ENCODE assay signal across 11 cellular contexts in the genomic region with DNA sequence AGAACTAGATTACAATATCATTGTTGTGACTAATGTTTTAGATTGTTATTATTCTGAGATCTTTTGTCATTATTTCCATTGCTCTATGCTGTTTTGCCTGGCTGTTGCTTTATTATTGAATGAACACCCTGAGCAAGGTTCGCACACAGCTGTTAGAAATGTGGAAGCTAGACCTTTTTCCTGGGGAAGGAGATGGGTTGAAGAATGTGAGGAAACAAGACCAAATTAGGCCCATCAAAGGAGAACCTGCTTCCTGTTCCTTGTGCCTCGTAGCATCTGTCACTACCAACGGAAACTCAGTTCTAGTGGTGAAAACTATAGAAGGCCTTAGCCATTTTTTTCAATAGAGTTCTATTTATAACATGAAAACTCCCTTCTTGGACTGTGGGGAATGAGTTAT.
DNase-seq lines count a peak whose midpoint lies in the region; ATAC-seq and TF ChIP-seq lines count a peak whose summit lies in the region.
"Had no signal": no experiment of that assay in that cellular context is flagged by ENCODE, and none has a peak within 500 bp of the region (broad histone marks: within the 10 kb centered on the region; RNA-seq: fewer than 3 reads in every experiment).

No MANE protein-coding gene starts in this region.

- POLR2A ChIA-PET in activated CD4-positive, alpha-beta T cell treated with anti-CD3 and anti-CD28 coated beads for 36 hours (lab: Charles Lee) = no interaction called here

- TF ChIP-seq CTCF in gastroesophageal sphincter (IDR thresholded peaks at IDR 0.05) (no peak), spleen (IDR thresholded peaks at IDR 0.05 in 8 of 11, conservative IDR thresholded peaks at IDR 0.05 in 3 of 11) (peak in 2 of 11 experiments; percentile 5 to 8), coronary artery (IDR thresholded peaks at IDR 0.05) (no peak)

- WGBS in gastroesophageal sphincter (ENCODE audit: low coverage in 1 of 2), 2 donors = 33 to 55% methylated on average over 2 to 3 of the region's 3 CpGs
- WGBS in spleen, 5 donors = 7 to 29% (median 16%) methylated on average over 3 of the region's 3 CpGs

- CTCF ChIA-PET in activated CD4-positive, alpha-beta T cell treated with anti-CD3 and anti-CD28 coated beads for 36 hours (lab: Charles Lee) = no interaction called here

- H3K27ac Mint-ChIP-seq in activated CD4-positive, alpha-beta T cell treated with anti-CD3 and anti-CD28 coated beads for 36 hours = peak overlapping the region; percentile 58

- no peaks in the 10 kb centered on the region for H3K9me3 ChIP-seq in KOPT-K1 (ENCODE audit: insufficient read depth, low read length, poor library complexity, severe bottlenecking)
- no peaks in the 10 kb centered on the region for H3K9me3 ChIP-seq in gastroesophageal sphincter
- no peaks in the 10 kb centered on the region for H3K9me3 ChIP-seq in spleen
- H3K9me3 ChIP-seq: prostate gland had no signal

- no peak for DNase-seq in activated CD4-positive, alpha-beta T cell treated with anti-CD3 and anti-CD28 coated beads for 36 hours
- DNase-seq in activated CD4-positive, alpha-beta T cell treated with anti-CD3 and anti-CD28 coated beads, Interleukin-2, amount 50 U/mL, for 4 hours = no peak
- DNase-seq in spleen (no peak), coronary artery (ENCODE audit: low spot score) (no peak), NCI-H2196 (lab: John Stamatoyannopoulos, UW; ENCODE audit: unreplicated experiment) (no peak)
- DNase-seq in activated CD8-positive, alpha-beta memory T cell treated with anti-CD3 and anti-CD28 coated beads, Interleukin-2, amount 50 U/mL, for 48 hours = no peak
- DNase-seq: effector CD4-positive, alpha-beta T cell; NCI-H345 had no signal

- H3K4me3 ChIP-seq in gastroesophageal sphincter (no peak overlapping the region), spleen (no peak overlapping the region), coronary artery (no peak overlapping the region)
- H3K4me3 ChIP-seq: prostate gland had no signal

- ATAC-seq in activated CD4-positive, alpha-beta T cell treated with anti-CD3 and anti-CD28 coated beads for 36 hours = peak; percentile 64
- peak; percentile 22 for ATAC-seq in gastroesophageal sphincter

- H3K27me3 Mint-ChIP-seq in activated CD4-positive, alpha-beta T cell treated with anti-CD3 and anti-CD28 coated beads for 36 hours = no peaks in the 10 kb centered on the region

- no peak for TF ChIP-seq POLR2A in gastroesophageal sphincter (IDR thresholded peaks at IDR 0.05)
- no peak for TF ChIP-seq POLR2A in spleen (IDR thresholded peaks at IDR 0.05)

- H3K36me3 Mint-ChIP-seq in activated CD4-positive, alpha-beta T cell treated with anti-CD3 and anti-CD28 coated beads for 36 hours (ENCODE audit: low read depth) = no peaks in the 10 kb centered on the region

- intact Hi-C loops in activated CD4-positive, alpha-beta T cell treated with anti-CD3 and anti-CD28 coated beads for 36 hours (cut with DNase I, micrococcal nuclease) = no loop called here
- intact Hi-C loops in spleen (cut with DNase I; ENCODE audit: low total_unique reads) = no loop called here

- H3K4me1 ChIP-seq in gastroesophageal sphincter = peaks cover 34 to 99% (median 40%) of the 10 kb centered on the region in 3 donors
- H3K4me1 ChIP-seq in spleen = peaks cover 24 to 90% (median 74%) of the 10 kb centered on the region in 6 donors

- no peak for TF ChIP-seq EP300 in gastroesophageal sphincter (IDR thresholded peaks at IDR 0.05)

- H3K36me3 ChIP-seq in KOPT-K1 (ENCODE audit: insufficient read depth, low read length) (no peaks in the 10 kb centered on the region), gastroesophageal sphincter (no peaks in the 10 kb centered on the region), spleen (no peaks in the 10 kb centered on the region)
- H3K36me3 ChIP-seq: prostate gland had no signal

- H3K27ac ChIP-seq in KOPT-K1 (ENCODE audit: low read depth, low read length, poor library complexity, severe bottlenecking) (peak overlapping the region; percentile 1), gastroesophageal sphincter (peak overlapping the region; percentile 2 to 70 (median 53)), spleen (peak overlapping the region in 7 of 8 donors; percentile 45 to 81 (median 75)), coronary artery (peak overlapping the region in 1 of 2 donors; percentile 59)
- H3K27ac ChIP-seq: prostate gland had no signal

- peaks cover 15% of the 10 kb centered on the region for H3K4me1 Mint-ChIP-seq in activated CD4-positive, alpha-beta T cell treated with anti-CD3 and anti-CD28 coated beads for 36 hours

- H3K9me3 Mint-ChIP-seq in activated CD4-positive, alpha-beta T cell treated with anti-CD3 and anti-CD28 coated beads for 36 hours (ENCODE audit: low read depth) = no peaks in the 10 kb centered on the region

- H3K27me3 ChIP-seq in gastroesophageal sphincter (no peaks in the 10 kb centered on the region), spleen (replicated peaks in 1 of 7) (no peaks in the 10 kb centered on the region)

- H3K4me3 Mint-ChIP-seq in activated CD4-positive, alpha-beta T cell treated with anti-CD3 and anti-CD28 coated beads for 36 hours = no peak overlapping the region
